ENCODE assay signal across 8 cellular contexts in genomic region chr22:23216331-23217170, GRCh38. TPM values are rescaled to one million over a fixed set of nuclear protein-coding genes. Genes with fewer than 3 reads are reported as not detected.
DNase-seq lines count a peak whose midpoint lies in the region; ATAC-seq and TF ChIP-seq lines count a peak whose summit lies in the region.

No MANE protein-coding gene starts in this region.

- in situ Hi-C loops in ACHN (cut with HindIII; ENCODE audit: low pct_ligation_motif_present, low pct_unique_long_range_greater_than_20kb, low sequenced_read_pairs), result no loop called here

- intact Hi-C loops in left ventricle myocardium inferior (cut with micrococcal nuclease) (no loop called here), cardiac septum (cut with DNase I) (loop anchor here (5.0 kb wide), 1 partner anchor 34 kb away; the partner anchor contains the start of gene BCR)

- peak; percentile 41 for ATAC-seq in naive B cell (ENCODE audit: low read depth in 2 of 2)
- no peak for ATAC-seq in GM18502 (IDR thresholded peaks at IDR 0.05; ENCODE audit: poor library complexity, unreplicated experiment)
- no peak for ATAC-seq in HG03196 (IDR thresholded peaks at IDR 0.05; ENCODE audit: unreplicated experiment)

- H3K4me3 Mint-ChIP-seq in naive B cell, result peak overlapping the region; percentile 66 to 91 (median 75)

- H3K4me1 Mint-ChIP-seq in naive B cell, result peaks cover 91 to 100% (median 99%) of the 10 kb centered on the region in 3 donors

- TF ChIP-seq CTCF in left ventricle myocardium inferior (IDR thresholded peaks at IDR 0.05; ENCODE audit: borderline replicate concordance), result no peak

- no peaks in the 10 kb centered on the region for H3K36me3 Mint-ChIP-seq in naive B cell

- no peaks in the 10 kb centered on the region for H3K9me3 Mint-ChIP-seq in naive B cell

- no peaks in the 10 kb centered on the region for H3K27me3 Mint-ChIP-seq in naive B cell

- no peaks in the 10 kb centered on the region for H3K9me3 ChIP-seq in left ventricle myocardium inferior (replicated peaks)

- peak overlapping the region; percentile 61 for H3K27ac ChIP-seq in left ventricle myocardium inferior (replicated peaks)

- no peaks in the 10 kb centered on the region for H3K27me3 ChIP-seq in left ventricle myocardium inferior (ENCODE audit: low read depth)

- H3K36me3 ChIP-seq in left ventricle myocardium inferior, result no peaks in the 10 kb centered on the region

- no peak overlapping the region for H3K4me3 ChIP-seq in left ventricle myocardium inferior

- H3K27ac Mint-ChIP-seq in naive B cell, result peak overlapping the region; percentile 57 to 90 (median 65)

- H3K4me1 ChIP-seq in left ventricle myocardium inferior, result peaks cover 92% of the 10 kb centered on the region

- DNase-seq in left ventricle myocardium inferior (no peak), cardiac septum (ENCODE audit: low spot score) (no peak), activated T-helper 1 cell treated with Interleukin-2 at 50 U/mL for 16 hours (ENCODE audit: low read depth) (peak; percentile 17), naive B cell (peak; percentile 49), ACHN (no peak)
- DNase-seq in effector CD8-positive, alpha-beta T cell (lab: John Stamatoyannopoulos, UW), result no peak

RNA-seq across cellular contexts. Expression of gene BCR, which starts 36.2 kb away (rescaled TPM):
- total RNA-seq in left ventricle myocardium inferior (26.7 TPM), cardiac septum (24.3 TPM)
- 10 to 100 TPM in 1 of 6 donors, 1 to 10 TPM in 4, not detected in 1; 2.6 to 12.1 (median 4.0) TPM for polyA plus RNA-seq in naive B cell (ENCODE audit: low read depth in 6 of 6)

Comparison
In these comparisons a context has a peak if more than half of its experiments do, and no peak if none do; other contexts are left out.
1. DNase-seq: peak in activated T-helper 1 cell treated with Interleukin-2 at 50 U/mL for 16 hours (single experiment) and naive B cell (single experiment); none in left ventricle myocardium inferior (single experiment), cardiac septum (single experiment), ACHN (single experiment) and effector CD8-positive, alpha-beta T cell (single experiment).
2. ATAC-seq: peak in naive B cell (2 of 2); none in GM18502 (single experiment) and HG03196 (single experiment).